21 cellular contexts compared by ENCODE assay signal in genomic region chr15:99086327-99086667, GRCh38.
"Had no signal": no experiment of that assay in that cellular context is flagged by ENCODE, and none has a peak within 500 bp of the region (broad histone marks: within the 10 kb centered on the region; RNA-seq: fewer than 3 reads in every experiment).

No MANE protein-coding gene starts in this region.

- H3K27me3 ChIP-seq: adrenal gland had no signal

- H3K27ac ChIP-seq: adrenal gland had no signal

- H3K9me3 ChIP-seq: adrenal gland had no signal

- H3K4me1 ChIP-seq: adrenal gland had no signal

- DNase-seq: activated CD4-positive, alpha-beta T cell treated with anti-CD3 and anti-CD28 coated beads, Interleukin-2, amount 10 ng/mL, durations not matched to agents 24 days and 14 days; activated CD4-positive, alpha-beta T cell treated with anti-CD3 and anti-CD28 coated beads, Interleukin-2, amount 50 U/mL, for 48 hours; activated gamma-delta T cell; activated naive CD4-positive, alpha-beta T cell treated with anti-CD3 and anti-CD28 coated beads, Interleukin-2, amount 10 ng/mL, durations not matched to agents 7 days and 5 days; activated naive CD8-positive, alpha-beta T cell treated with anti-CD3 and anti-CD28 coated beads for 36 hours; activated T-cell treated with anti-CD3 and anti-CD28 coated beads for 4 hours; activated T-cell treated with anti-CD3 and anti-CD28 coated beads, Interleukin-2, amount 50 U/mL, for 48 hours; anterior cingulate cortex; Kasumi-1; KBM-7; NCI-H1048; NCI-H146; NCI-H1930; NCI-H2171 treated with DMSO at 0.1 percent for 48 hours; NCI-H510A; NCI-H69; PC-3; SHP77 had no signal

- H3K36me3 ChIP-seq: adrenal gland had no signal

- H3K4me3 ChIP-seq: adrenal gland had no signal

- ATAC-seq: activated CD4-positive, CD25-positive, alpha-beta regulatory T cell treated with anti-CD3 and anti-CD28 coated beads, Interleukin-2, amount 50 U/mL, for 24 hours; activated T-helper 17 cell treated with anti-CD3 and anti-CD28 coated beads, Interleukin-2, amount 50 U/mL, for 72 hours; PC-3 had no signal
